1 cellular context compared by ENCODE assay signal in the genomic region with DNA sequence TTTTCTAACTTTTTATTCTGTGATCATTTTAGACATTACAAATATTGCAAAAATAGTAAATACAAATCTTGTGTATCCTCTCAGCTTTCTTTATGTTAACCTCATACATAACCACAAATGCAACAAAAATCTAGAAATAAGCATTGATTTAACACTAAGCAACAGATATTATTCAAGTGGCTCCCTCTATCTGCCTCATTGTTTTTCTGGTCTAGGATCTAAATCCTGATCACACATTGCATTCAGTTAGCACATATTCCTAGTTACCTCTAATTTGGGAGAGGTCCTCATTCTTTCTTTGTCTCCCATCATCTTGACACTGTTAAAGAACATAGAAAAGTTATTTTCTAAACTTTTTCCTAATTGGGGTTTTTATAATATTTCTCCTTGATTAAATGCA.
TF ChIP-seq lines count a peak whose summit lies in the region.

No MANE protein-coding gene starts in this region.

TF ChIP-seq in SK-N-SH, 30 proteins besides CTCF, POLR2A, EP300 and RAD21 (continued from another document):
- no peak for TF ChIP-seq TAF1 (IDR thresholded peaks at IDR 0.05; ENCODE audit: borderline replicate concordance, low read depth, low read length)
- no peak for TF ChIP-seq USF1 (IDR thresholded peaks at IDR 0.05; ENCODE audit: borderline replicate concordance, low read depth)
- no peak for TF ChIP-seq YY1 (IDR thresholded peaks at IDR 0.05; ENCODE audit: low read depth)
